In the genomic region with DNA sequence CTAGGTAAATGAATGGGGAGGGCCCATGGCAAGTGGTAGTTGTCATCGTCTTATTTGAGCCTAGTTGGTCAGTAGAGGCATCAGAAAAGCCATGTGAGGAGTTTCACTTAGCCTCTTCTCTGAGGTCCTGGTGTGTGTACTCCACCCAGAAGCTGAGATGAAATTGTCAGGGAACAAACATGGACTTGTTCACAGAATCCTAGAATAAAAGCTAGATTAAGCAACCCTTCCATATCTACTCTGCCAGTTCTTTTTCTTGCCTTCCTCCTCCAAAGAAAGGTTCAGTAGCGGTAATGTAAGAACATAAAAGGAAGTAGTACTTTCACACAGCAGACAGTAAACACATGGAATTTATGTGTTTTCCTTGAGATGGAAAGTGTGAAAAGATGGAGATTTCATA, we compare ENCODE assay signal across 14 cellular contexts.
A peak's percentile ranks its signal among the peaks of the same experiment; 100 is the strongest.
DNase-seq lines count a peak whose midpoint lies in the region; ATAC-seq and TF ChIP-seq lines count a peak whose summit lies in the region.
"Had no signal": no experiment of that assay in that cellular context is flagged by ENCODE, and none has a peak within 500 bp of the region (broad histone marks: within the 10 kb centered on the region; RNA-seq: fewer than 3 reads in every experiment).

No MANE protein-coding gene starts in this region.

- H3K36me3 Mint-ChIP-seq in dendritic cell treated with granulocyte-macrophage colony-stimulating factor and Interleukin-4, amounts not matched to agents 40 ng/mL and 50 ng/mL, for 4 days (ENCODE audit: low read depth) = no peaks in the 10 kb centered on the region
- no peaks in the 10 kb centered on the region for H3K36me3 Mint-ChIP-seq in CD4-positive, alpha-beta memory T cell
- no peaks in the 10 kb centered on the region for H3K36me3 Mint-ChIP-seq in WTC11
- H3K36me3 Mint-ChIP-seq: activated CD4-positive, alpha-beta memory T cell treated with anti-CD3 and anti-CD28 coated beads for 36 hours had no signal

- POLR2A ChIA-PET in CD4-positive, alpha-beta memory T cell (lab: Charles Lee; ENCODE audit: partially characterized antibody) = no interaction called here
- POLR2A ChIA-PET in WTC11 (lab: Charles Lee) (no interaction called here), OCI-LY7 (lab: Charles Lee) (no interaction called here)

- intact Hi-C loops in dendritic cell treated with granulocyte-macrophage colony-stimulating factor and Interleukin-4, amounts not matched to agents 40 ng/mL and 50 ng/mL, for 4 days (cut with micrococcal nuclease) = no loop called here
- intact Hi-C loops in CD4-positive, alpha-beta memory T cell (cut with micrococcal nuclease) = no loop called here
- intact Hi-C loops in OCI-LY7 (cut with micrococcal nuclease; ENCODE audit: unreplicated experiment) = no loop called here

- no peak overlapping the region for H2AFZ ChIP-seq in OCI-LY7 (ENCODE audit: low read length)

- peak overlapping the region; percentile 58 to 84 for H3K27ac ChIP-seq in thoracic aorta
- no peak overlapping the region for H3K27ac ChIP-seq in CD4-positive, alpha-beta memory T cell (ENCODE audit: low read depth, low read length)
- H3K27ac ChIP-seq in OCI-LY7 (ENCODE audit: low read depth, low read length, poor library complexity, severe bottlenecking) = no peak overlapping the region
- H3K27ac ChIP-seq: SK-N-MC had no signal

- TF ChIP-seq CTCF in thoracic aorta (IDR thresholded peaks at IDR 0.05) (no peak), WTC11 (IDR thresholded peaks at IDR 0.05) (no peak), OCI-LY7 (conservative IDR thresholded peaks at IDR 0.05; ENCODE audit: low read length) (no peak)

- H3K4me2 ChIP-seq in OCI-LY7 (ENCODE audit: low read length) = no peak overlapping the region

- peaks cover 82% of the 10 kb centered on the region for H3K4me1 Mint-ChIP-seq in dendritic cell treated with granulocyte-macrophage colony-stimulating factor and Interleukin-4, amounts not matched to agents 40 ng/mL and 50 ng/mL, for 4 days (ENCODE audit: low read depth)
- peaks cover 10 to 21% (median 14%) of the 10 kb centered on the region in 4 donors for H3K4me1 Mint-ChIP-seq in CD4-positive, alpha-beta memory T cell
- H3K4me1 Mint-ChIP-seq in WTC11 = peaks cover 26% of the 10 kb centered on the region

- H4K20me1 ChIP-seq in OCI-LY7 (ENCODE audit: insufficient read depth, low read length) = no peaks in the 10 kb centered on the region; the same call in 1 of the 2 replicates

- H3K4me3 ChIP-seq in thoracic aorta (no peak overlapping the region), OCI-LY7 (ENCODE audit: low read depth, low read length, poor library complexity, severe bottlenecking) (no peak overlapping the region)
- no peak overlapping the region for H3K4me3 ChIP-seq in CD4-positive, alpha-beta memory T cell (ENCODE audit: low read length in 2 of 2)
- H3K4me3 ChIP-seq: SK-N-MC had no signal

- BruUV-seq in OCI-LY7 (replicated peaks; lab: Mats Ljungman, UMichigan) = no TSS peak

- no peaks in the 10 kb centered on the region for H3K9me2 ChIP-seq in OCI-LY7 (ENCODE audit: insufficient read depth, low read length)

- no peaks in the 10 kb centered on the region for H3K36me3 ChIP-seq in thoracic aorta
- H3K36me3 ChIP-seq in CD4-positive, alpha-beta memory T cell (ENCODE audit: insufficient read depth, low read length) = no peaks in the 10 kb centered on the region
- H3K36me3 ChIP-seq in OCI-LY7 (ENCODE audit: insufficient read depth, low read length) = no peaks in the 10 kb centered on the region

- ATAC-seq in thoracic aorta (ENCODE audit: insufficient number of reproducible peaks, low FRiP score, low read depth) = no peak
- no peak for ATAC-seq in WTC11
- ATAC-seq in HG02763 (IDR thresholded peaks at IDR 0.05; ENCODE audit: unreplicated experiment) = no peak
- ATAC-seq: activated T-cell treated with anti-CD3 and anti-CD28 coated beads, Interleukin-2, amount 50 U/mL, for 4 hours had no signal

- H3K27me3 Mint-ChIP-seq in dendritic cell treated with granulocyte-macrophage colony-stimulating factor and Interleukin-4, amounts not matched to agents 40 ng/mL and 50 ng/mL, for 4 days = no peaks in the 10 kb centered on the region
- no peaks in the 10 kb centered on the region for H3K27me3 Mint-ChIP-seq in CD4-positive, alpha-beta memory T cell
- no peaks in the 10 kb centered on the region for H3K27me3 Mint-ChIP-seq in WTC11 (ENCODE audit: low read depth)
- H3K27me3 Mint-ChIP-seq: activated CD4-positive, alpha-beta memory T cell treated with anti-CD3 and anti-CD28 coated beads for 36 hours; activated naive CD8-positive, alpha-beta T cell had no signal

- peak; percentile 64 for DNase-seq in NCI-H69 (lab: John Stamatoyannopoulos, UW)
- peak; percentile 37 for DNase-seq in medulla oblongata (ENCODE audit: extremely low spot score)
- no peak for DNase-seq in thoracic aorta (ENCODE audit: low spot score)
- DNase-seq in CD4-positive, alpha-beta memory T cell = no peak
- DNase-seq in WTC11 (ENCODE audit: low spot score) = no peak
- no peak for DNase-seq in OCI-LY7 (ENCODE audit: low spot score)
- DNase-seq: activated CD4-positive, alpha-beta memory T cell treated with anti-CD3 and anti-CD28 coated beads for 36 hours; activated T-cell treated with anti-CD3 and anti-CD28 coated beads, Interleukin-2, amount 50 U/mL, for 4 hours; kidney glomerular epithelial cell; NCI-H345 had no signal

- no peak overlapping the region for H3K4me3 Mint-ChIP-seq in dendritic cell treated with granulocyte-macrophage colony-stimulating factor and Interleukin-4, amounts not matched to agents 40 ng/mL and 50 ng/mL, for 4 days
- H3K4me3 Mint-ChIP-seq in CD4-positive, alpha-beta memory T cell = no peak overlapping the region
- H3K4me3 Mint-ChIP-seq in WTC11 = no peak overlapping the region
- H3K4me3 Mint-ChIP-seq: activated CD4-positive, alpha-beta memory T cell treated with anti-CD3 and anti-CD28 coated beads for 36 hours; activated naive CD8-positive, alpha-beta T cell; activated T-cell treated with anti-CD3 and anti-CD28 coated beads, Interleukin-2, amount 50 U/mL, for 4 hours had no signal

- H3K79me2 ChIP-seq in OCI-LY7 (ENCODE audit: insufficient read depth, low read depth, low read length) = no peaks in the 10 kb centered on the region

- H3K27ac Mint-ChIP-seq in dendritic cell treated with granulocyte-macrophage colony-stimulating factor and Interleukin-4, amounts not matched to agents 40 ng/mL and 50 ng/mL, for 4 days = peak overlapping the region; percentile 39
- H3K27ac Mint-ChIP-seq in CD4-positive, alpha-beta memory T cell = peak overlapping the region in 1 of 7 donors; percentile 31
- no peak overlapping the region for H3K27ac Mint-ChIP-seq in WTC11
- H3K27ac Mint-ChIP-seq: activated CD4-positive, alpha-beta memory T cell treated with anti-CD3 and anti-CD28 coated beads for 36 hours; activated naive CD8-positive, alpha-beta T cell had no signal

- CTCF ChIA-PET in CD4-positive, alpha-beta memory T cell (lab: Charles Lee; ENCODE audit: partially characterized antibody) = no interaction called here
- CTCF ChIA-PET in WTC11 (lab: Charles Lee) (interaction anchor here (0.8 to 1.5 kb wide), 2 partner anchors 70 to 92 kb away, joined by 3 read pairs; no protein-coding TSS in a partner anchor), OCI-LY7 (lab: Charles Lee; ENCODE audit: unreplicated experiment) (no interaction called here)

- no peaks in the 10 kb centered on the region for H3K9me3 Mint-ChIP-seq in dendritic cell treated with granulocyte-macrophage colony-stimulating factor and Interleukin-4, amounts not matched to agents 40 ng/mL and 50 ng/mL, for 4 days
- no peaks in the 10 kb centered on the region for H3K9me3 Mint-ChIP-seq in CD4-positive, alpha-beta memory T cell
- no peaks in the 10 kb centered on the region for H3K9me3 Mint-ChIP-seq in WTC11
- H3K9me3 Mint-ChIP-seq: activated CD4-positive, alpha-beta memory T cell treated with anti-CD3 and anti-CD28 coated beads for 36 hours; activated T-cell treated with anti-CD3 and anti-CD28 coated beads, Interleukin-2, amount 50 U/mL, for 4 hours had no signal

- H3K4me1 ChIP-seq in thoracic aorta (ENCODE audit: control insufficient read depth in 1 of 2, low read depth in 2 of 2) (peaks cover 48 to 87% of the 10 kb centered on the region in 2 donors), OCI-LY7 (ENCODE audit: insufficient read depth, low read length, poor library complexity, severe bottlenecking) (no peaks in the 10 kb centered on the region)
- peaks cover 8% of the 10 kb centered on the region for H3K4me1 ChIP-seq in CD4-positive, alpha-beta memory T cell (ENCODE audit: insufficient read depth, low read length)

- H3K9me3 ChIP-seq in thoracic aorta = no peaks in the 10 kb centered on the region
- no peaks in the 10 kb centered on the region for H3K9me3 ChIP-seq in CD4-positive, alpha-beta memory T cell (ENCODE audit: control insufficient read depth in 1 of 2, low read length in 2 of 2)
- H3K9me3 ChIP-seq in OCI-LY7 (ENCODE audit: low read length) = no peaks in the 10 kb centered on the region

- H3K27me3 ChIP-seq in thoracic aorta (replicated peaks; ENCODE audit: insufficient read depth) = no peaks in the 10 kb centered on the region
- H3K27me3 ChIP-seq in CD4-positive, alpha-beta memory T cell (ENCODE audit: insufficient read depth, low read length) = no peaks in the 10 kb centered on the region

TF ChIP-seq in WTC11, 78 proteins besides CTCF, POLR2A, EP300 and RAD21:
- TF ChIP-seq FOXP1 (CRISPR knock-in tag; IDR thresholded peaks at IDR 0.05; ENCODE audit: borderline replicate concordance) (no peak), TCF7 (CRISPR knock-in tag; IDR thresholded peaks at IDR 0.05; ENCODE audit: low read depth) (no peak), CREB1 (CRISPR knock-in tag; IDR thresholded peaks at IDR 0.05) (no peak), RORB (CRISPR knock-in tag; IDR thresholded peaks at IDR 0.05) (no peak), ZNF263 (CRISPR knock-in tag; IDR thresholded peaks at IDR 0.05; ENCODE audit: low read depth) (no peak)
- TF ChIP-seq, protein P1, sequence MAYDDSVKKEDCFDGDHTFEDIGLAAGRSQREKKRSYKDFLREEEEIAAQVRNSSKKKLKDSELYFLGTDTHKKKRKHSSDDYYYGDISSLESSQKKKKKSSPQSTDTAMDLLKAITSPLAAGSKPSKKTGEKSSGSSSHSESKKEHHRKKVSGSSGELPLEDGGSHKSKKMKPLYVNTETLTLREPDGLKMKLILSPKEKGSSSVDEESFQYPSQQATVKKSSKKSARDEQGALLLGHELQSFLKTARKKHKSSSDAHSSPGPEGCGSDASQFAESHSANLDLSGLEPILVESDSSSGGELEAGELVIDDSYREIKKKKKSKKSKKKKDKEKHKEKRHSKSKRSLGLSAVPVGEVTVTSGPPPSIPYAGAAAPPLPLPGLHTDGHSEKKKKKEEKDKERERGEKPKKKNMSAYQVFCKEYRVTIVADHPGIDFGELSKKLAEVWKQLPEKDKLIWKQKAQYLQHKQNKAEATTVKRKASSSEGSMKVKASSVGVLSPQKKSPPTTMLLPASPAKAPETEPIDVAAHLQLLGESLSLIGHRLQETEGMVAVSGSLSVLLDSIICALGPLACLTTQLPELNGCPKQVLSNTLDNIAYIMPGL (CRISPR knock-in tag; IDR thresholded peaks at IDR 0.05) = no peak
- TF ChIP-seq, protein P2, sequence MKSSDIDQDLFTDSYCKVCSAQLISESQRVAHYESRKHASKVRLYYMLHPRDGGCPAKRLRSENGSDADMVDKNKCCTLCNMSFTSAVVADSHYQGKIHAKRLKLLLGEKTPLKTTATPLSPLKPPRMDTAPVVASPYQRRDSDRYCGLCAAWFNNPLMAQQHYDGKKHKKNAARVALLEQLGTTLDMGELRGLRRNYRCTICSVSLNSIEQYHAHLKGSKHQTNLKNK (CRISPR knock-in tag; IDR thresholded peaks at IDR 0.05) = no peak

Comparison
In these comparisons a context has a peak if more than half of its experiments do, and no peak if none do; other contexts are left out.
1. DNase-seq: peak in NCI-H69 (single experiment) and medulla oblongata (single experiment); none in thoracic aorta (single experiment), CD4-positive, alpha-beta memory T cell (0 of 5), WTC11 (single experiment) and OCI-LY7 (single experiment).
2. H3K27ac ChIP-seq: peak in thoracic aorta (2 of 2); none in CD4-positive, alpha-beta memory T cell (single experiment) and OCI-LY7 (single experiment).